ENCODE assay signal across 1 cellular context in genomic region chr2:32427672-32428622, GRCh38.
TF ChIP-seq lines count a peak whose summit lies in the region.

No MANE protein-coding gene starts in this region.

TF ChIP-seq in A549, 52 proteins besides CTCF, POLR2A, EP300 and RAD21 (continued from another document):
- TF ChIP-seq, protein P1, sequence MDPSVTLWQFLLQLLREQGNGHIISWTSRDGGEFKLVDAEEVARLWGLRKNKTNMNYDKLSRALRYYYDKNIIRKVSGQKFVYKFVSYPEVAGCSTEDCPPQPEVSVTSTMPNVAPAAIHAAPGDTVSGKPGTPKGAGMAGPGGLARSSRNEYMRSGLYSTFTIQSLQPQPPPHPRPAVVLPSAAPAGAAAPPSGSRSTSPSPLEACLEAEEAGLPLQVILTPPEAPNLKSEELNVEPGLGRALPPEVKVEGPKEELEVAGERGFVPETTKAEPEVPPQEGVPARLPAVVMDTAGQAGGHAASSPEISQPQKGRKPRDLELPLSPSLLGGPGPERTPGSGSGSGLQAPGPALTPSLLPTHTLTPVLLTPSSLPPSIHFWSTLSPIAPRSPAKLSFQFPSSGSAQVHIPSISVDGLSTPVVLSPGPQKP (IDR thresholded peaks at IDR 0.05; ENCODE audit: low read depth, low read length) = no peak
- TF ChIP-seq EHF (CRISPR knock-in tag; IDR thresholded peaks at IDR 0.05) (no peak), ZNF302 (CRISPR knock-in tag; IDR thresholded peaks at IDR 0.05) (no peak), HOXB5 (CRISPR knock-in tag; IDR thresholded peaks at IDR 0.05) (no peak), HEYL (CRISPR knock-in tag; IDR thresholded peaks at IDR 0.05) (no peak), MAX (IDR thresholded peaks at IDR 0.05) (no peak), TFCP2L1 (CRISPR knock-in tag; IDR thresholded peaks at IDR 0.05) (no peak), HOXB13 (CRISPR knock-in tag; IDR thresholded peaks at IDR 0.05; ENCODE audit: low read depth) (no peak)
- TF ChIP-seq, protein P2, sequence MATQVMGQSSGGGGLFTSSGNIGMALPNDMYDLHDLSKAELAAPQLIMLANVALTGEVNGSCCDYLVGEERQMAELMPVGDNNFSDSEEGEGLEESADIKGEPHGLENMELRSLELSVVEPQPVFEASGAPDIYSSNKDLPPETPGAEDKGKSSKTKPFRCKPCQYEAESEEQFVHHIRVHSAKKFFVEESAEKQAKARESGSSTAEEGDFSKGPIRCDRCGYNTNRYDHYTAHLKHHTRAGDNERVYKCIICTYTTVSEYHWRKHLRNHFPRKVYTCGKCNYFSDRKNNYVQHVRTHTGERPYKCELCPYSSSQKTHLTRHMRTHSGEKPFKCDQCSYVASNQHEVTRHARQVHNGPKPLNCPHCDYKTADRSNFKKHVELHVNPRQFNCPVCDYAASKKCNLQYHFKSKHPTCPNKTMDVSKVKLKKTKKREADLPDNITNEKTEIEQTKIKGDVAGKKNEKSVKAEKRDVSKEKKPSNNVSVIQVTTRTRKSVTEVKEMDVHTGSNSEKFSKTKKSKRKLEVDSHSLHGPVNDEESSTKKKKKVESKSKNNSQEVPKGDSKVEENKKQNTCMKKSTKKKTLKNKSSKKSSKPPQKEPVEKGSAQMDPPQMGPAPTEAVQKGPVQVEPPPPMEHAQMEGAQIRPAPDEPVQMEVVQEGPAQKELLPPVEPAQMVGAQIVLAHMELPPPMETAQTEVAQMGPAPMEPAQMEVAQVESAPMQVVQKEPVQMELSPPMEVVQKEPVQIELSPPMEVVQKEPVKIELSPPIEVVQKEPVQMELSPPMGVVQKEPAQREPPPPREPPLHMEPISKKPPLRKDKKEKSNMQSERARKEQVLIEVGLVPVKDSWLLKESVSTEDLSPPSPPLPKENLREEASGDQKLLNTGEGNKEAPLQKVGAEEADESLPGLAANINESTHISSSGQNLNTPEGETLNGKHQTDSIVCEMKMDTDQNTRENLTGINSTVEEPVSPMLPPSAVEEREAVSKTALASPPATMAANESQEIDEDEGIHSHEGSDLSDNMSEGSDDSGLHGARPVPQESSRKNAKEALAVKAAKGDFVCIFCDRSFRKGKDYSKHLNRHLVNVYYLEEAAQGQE (IDR thresholded peaks at IDR 0.05) = no peak
- TF ChIP-seq, protein P3, sequence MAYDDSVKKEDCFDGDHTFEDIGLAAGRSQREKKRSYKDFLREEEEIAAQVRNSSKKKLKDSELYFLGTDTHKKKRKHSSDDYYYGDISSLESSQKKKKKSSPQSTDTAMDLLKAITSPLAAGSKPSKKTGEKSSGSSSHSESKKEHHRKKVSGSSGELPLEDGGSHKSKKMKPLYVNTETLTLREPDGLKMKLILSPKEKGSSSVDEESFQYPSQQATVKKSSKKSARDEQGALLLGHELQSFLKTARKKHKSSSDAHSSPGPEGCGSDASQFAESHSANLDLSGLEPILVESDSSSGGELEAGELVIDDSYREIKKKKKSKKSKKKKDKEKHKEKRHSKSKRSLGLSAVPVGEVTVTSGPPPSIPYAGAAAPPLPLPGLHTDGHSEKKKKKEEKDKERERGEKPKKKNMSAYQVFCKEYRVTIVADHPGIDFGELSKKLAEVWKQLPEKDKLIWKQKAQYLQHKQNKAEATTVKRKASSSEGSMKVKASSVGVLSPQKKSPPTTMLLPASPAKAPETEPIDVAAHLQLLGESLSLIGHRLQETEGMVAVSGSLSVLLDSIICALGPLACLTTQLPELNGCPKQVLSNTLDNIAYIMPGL (CRISPR knock-in tag; IDR thresholded peaks at IDR 0.05; ENCODE audit: borderline replicate concordance) = no peak
- TF ChIP-seq, protein P4, sequence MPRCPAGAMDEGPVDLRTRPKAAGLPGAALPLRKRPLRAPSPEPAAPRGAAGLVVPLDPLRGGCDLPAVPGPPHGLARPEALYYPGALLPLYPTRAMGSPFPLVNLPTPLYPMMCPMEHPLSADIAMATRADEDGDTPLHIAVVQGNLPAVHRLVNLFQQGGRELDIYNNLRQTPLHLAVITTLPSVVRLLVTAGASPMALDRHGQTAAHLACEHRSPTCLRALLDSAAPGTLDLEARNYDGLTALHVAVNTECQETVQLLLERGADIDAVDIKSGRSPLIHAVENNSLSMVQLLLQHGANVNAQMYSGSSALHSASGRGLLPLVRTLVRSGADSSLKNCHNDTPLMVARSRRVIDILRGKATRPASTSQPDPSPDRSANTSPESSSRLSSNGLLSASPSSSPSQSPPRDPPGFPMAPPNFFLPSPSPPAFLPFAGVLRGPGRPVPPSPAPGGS (IDR thresholded peaks at IDR 0.05) = no peak
